Comparison of ENCODE assay signal across 21 cellular contexts in the genomic region with DNA sequence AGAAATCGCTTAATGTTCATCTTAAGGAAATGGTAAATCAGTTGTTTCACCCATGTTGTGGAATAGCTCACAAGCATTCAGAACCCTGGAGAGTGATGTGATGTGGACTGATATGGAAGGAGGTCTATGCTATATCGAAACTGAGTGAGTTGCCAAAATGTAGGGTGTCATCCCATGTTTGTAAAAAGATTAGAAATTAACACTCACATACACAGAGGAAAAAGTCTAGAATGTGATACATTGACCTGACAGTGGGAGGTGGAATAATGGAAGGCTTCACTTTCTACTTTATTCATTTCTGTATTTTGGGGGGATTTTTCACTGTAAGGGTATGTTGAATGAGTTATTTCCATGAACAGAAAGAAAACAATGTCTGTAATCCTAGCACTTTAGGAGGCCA. TPM values are rescaled to one million over a fixed set of nuclear protein-coding genes. Genes with fewer than 3 reads are reported as not detected.
A peak's percentile ranks its signal among the peaks of the same experiment; 100 is the strongest.
DNase-seq lines count a peak whose midpoint lies in the region; ATAC-seq, FAIRE-seq and TF ChIP-seq lines count a peak whose summit lies in the region.
"Had no signal": no experiment of that assay in that cellular context is flagged by ENCODE, and none has a peak within 500 bp of the region (broad histone marks: within the 10 kb centered on the region; RNA-seq: fewer than 3 reads in every experiment).

No MANE protein-coding gene starts in this region.

- intact Hi-C loops in activated naive CD4-positive, alpha-beta T cell treated with anti-CD3 and anti-CD28 coated beads for 36 hours (cut with micrococcal nuclease): loop anchor here (1.0 to 2.0 kb wide), 4 partner anchors 11 to 70 kb away; no protein-coding TSS in a partner anchor
- intact Hi-C loops in K562 (cut with micrococcal nuclease): no loop called here

- H3K27me3 Mint-ChIP-seq in activated naive CD4-positive, alpha-beta T cell treated with anti-CD3 and anti-CD28 coated beads for 36 hours (ENCODE audit: low read depth): no peaks in the 10 kb centered on the region
- peaks cover 57% of the 10 kb centered on the region for H3K27me3 Mint-ChIP-seq in activated naive CD4-positive, alpha-beta T cell treated with anti-CD3 and anti-CD28 coated beads, Interleukin-2, amount 10 ng/mL, durations not matched to agents 7 days and 5 days
- H3K27me3 Mint-ChIP-seq: CD4-positive, alpha-beta T cell had no signal

- no peak for DNase-seq in activated naive CD4-positive, alpha-beta T cell treated with anti-CD3 and anti-CD28 coated beads for 36 hours
- no peak for DNase-seq in activated naive CD4-positive, alpha-beta T cell treated with anti-CD3 and anti-CD28 coated beads, Interleukin-2, amount 10 ng/mL, durations not matched to agents 7 days and 5 days
- no peak for DNase-seq in K562 (ENCODE audit: extremely low read depth in 1 of 4, low spot score in 3 of 4)
- no peak for DNase-seq in NCI-H1092 (lab: John Stamatoyannopoulos, UW)
- no peak for DNase-seq in Ammon's horn (ENCODE audit: low spot score)
- DNase-seq: Caco-2; CD4-positive, alpha-beta T cell; GDM1; H7; Karpas-422; NCI-H1436; NCI-H2029 treated with DMSO at 0.1 percent for 48 hours; NCI-H2171; NCI-H526 had no signal

- peaks cover 25% of the 10 kb centered on the region for H3K4me1 Mint-ChIP-seq in activated naive CD4-positive, alpha-beta T cell treated with anti-CD3 and anti-CD28 coated beads for 36 hours (ENCODE audit: low read depth)
- peaks cover 12% of the 10 kb centered on the region for H3K4me1 Mint-ChIP-seq in activated naive CD4-positive, alpha-beta T cell treated with anti-CD3 and anti-CD28 coated beads, Interleukin-2, amount 10 ng/mL, durations not matched to agents 7 days and 5 days

- TF ChIP-seq CTCF in OCI-LY3 (IDR thresholded peaks at IDR 0.05; ENCODE audit: low read depth, low read length) (no peak), K562 (IDR thresholded peaks at IDR 0.05 in 2 of 3, conservative IDR thresholded peaks at IDR 0.05 in 1 of 3; ENCODE audit: insufficient read depth in 2 of 3, low read depth in 1 of 3, low read length in 3 of 3) (no peak)

- no peak for TF ChIP-seq EP300 in K562 (IDR thresholded peaks at IDR 0.05; ENCODE audit: low read length)

- TF ChIP-seq RAD21 in K562 (CRISPR knock-in tag; conservative IDR thresholded peaks at IDR 0.05 in 1 of 2, IDR thresholded peaks at IDR 0.05 in 1 of 2): no peak

- no peaks in the 10 kb centered on the region for H3K36me3 Mint-ChIP-seq in activated naive CD4-positive, alpha-beta T cell treated with anti-CD3 and anti-CD28 coated beads for 36 hours (ENCODE audit: low read depth)
- no peaks in the 10 kb centered on the region for H3K36me3 Mint-ChIP-seq in activated naive CD4-positive, alpha-beta T cell treated with anti-CD3 and anti-CD28 coated beads, Interleukin-2, amount 10 ng/mL, durations not matched to agents 7 days and 5 days

- H3K36me3 ChIP-seq in OCI-LY3 (replicated peaks; ENCODE audit: low read depth, low read length): peaks cover 6% of the 10 kb centered on the region
- no peaks in the 10 kb centered on the region for H3K36me3 ChIP-seq in K562 (ENCODE audit: control insufficient read depth, insufficient read depth, low read length)

- H3K9ac ChIP-seq in OCI-LY3 (ENCODE audit: low read length) (no peak overlapping the region), K562 (ENCODE audit: insufficient read depth in 1 of 2, low read depth in 2 of 2, low read length in 2 of 2) (no peak overlapping the region)

- H2AFZ ChIP-seq in OCI-LY3 (ENCODE audit: low read depth, low read length): no peak overlapping the region
- no peak overlapping the region for H2AFZ ChIP-seq in K562 (ENCODE audit: low read depth, low read length)

- H3K9me3 ChIP-seq in OCI-LY3 (ENCODE audit: insufficient read depth, low read length) (no peaks in the 10 kb centered on the region), K562 (replicated peaks; ENCODE audit: control insufficient read depth, insufficient read depth, low read depth, low read length) (no peaks in the 10 kb centered on the region)
- H3K9me3 ChIP-seq: Caco-2 had no signal

- H3K27ac ChIP-seq in OCI-LY3 (ENCODE audit: low read length): no peak overlapping the region
- no peak overlapping the region for H3K27ac ChIP-seq in K562 (ENCODE audit: extremely low read depth, low read depth, low read length)
- H3K27ac ChIP-seq: HL-60 had no signal

- H3K9me1 ChIP-seq in K562 (ENCODE audit: control insufficient read depth, insufficient read depth, low read length): no peaks in the 10 kb centered on the region

- WGBS in K562 (ENCODE audit: insufficient coverage, low coverage, missing lambda C conversion rate): 0% methylated on average over 2 of the region's 2 CpGs

- no peak overlapping the region for H3K4me3 Mint-ChIP-seq in activated naive CD4-positive, alpha-beta T cell treated with anti-CD3 and anti-CD28 coated beads for 36 hours
- H3K4me3 Mint-ChIP-seq in activated naive CD4-positive, alpha-beta T cell treated with anti-CD3 and anti-CD28 coated beads, Interleukin-2, amount 10 ng/mL, durations not matched to agents 7 days and 5 days: no peak overlapping the region
- H3K4me3 Mint-ChIP-seq: CD4-positive, alpha-beta T cell had no signal

- BruUV-seq in K562 (replicated peaks; lab: Mats Ljungman, UMichigan): no TSS peak

- H3K4me2 ChIP-seq in OCI-LY3 (ENCODE audit: low read length) (peak overlapping the region; percentile 7; the same call in 1 of the 2 replicates), K562 (ENCODE audit: insufficient read depth, low read length) (no peak overlapping the region)

- H4K20me1 ChIP-seq in OCI-LY3 (ENCODE audit: insufficient read depth, low read length) (no peaks in the 10 kb centered on the region), K562 (replicated peaks; ENCODE audit: control insufficient read depth, insufficient read depth, low read length) (peaks cover 6% of the 10 kb centered on the region; the same call in 1 of the 2 replicates)

- H3K27me3 ChIP-seq in OCI-LY3 (ENCODE audit: low read depth, low read length) (no peaks in the 10 kb centered on the region), K562 (ENCODE audit: control insufficient read depth in 2 of 2, insufficient read depth in 2 of 2, low read length in 2 of 2) (peaks cover 34 to 55% of the 10 kb centered on the region in 2 experiments)

- in situ Hi-C loops in K562 (cut with MboI): no loop called here

- POLR2A ChIA-PET in K562 (lab: Yijun Ruan, JAX): interaction anchor here (0.5 to 1.1 kb wide), 3 partner anchors 11 to 291 kb away, joined by 3 to 4 read pairs (median 3); no protein-coding TSS in a partner anchor

- H3K4me3 ChIP-seq in OCI-LY3 (ENCODE audit: low read length): no peak overlapping the region
- H3K4me3 ChIP-seq in K562: no peak overlapping the region

- no peaks in the 10 kb centered on the region for H3K9me3 Mint-ChIP-seq in activated naive CD4-positive, alpha-beta T cell treated with anti-CD3 and anti-CD28 coated beads for 36 hours
- H3K9me3 Mint-ChIP-seq in activated naive CD4-positive, alpha-beta T cell treated with anti-CD3 and anti-CD28 coated beads, Interleukin-2, amount 10 ng/mL, durations not matched to agents 7 days and 5 days: no peaks in the 10 kb centered on the region
- H3K9me3 Mint-ChIP-seq: CD4-positive, alpha-beta T cell had no signal

- CTCF ChIA-PET in activated naive CD4-positive, alpha-beta T cell treated with anti-CD3 and anti-CD28 coated beads for 36 hours (lab: Charles Lee): interaction anchor here (0.9 to 1.8 kb wide), 5 partner anchors 12 to 322 kb away, joined by 3 to 6 read pairs (median 3); a partner anchor contains a TSS
- CTCF ChIA-PET in activated naive CD4-positive, alpha-beta T cell treated with anti-CD3 and anti-CD28 coated beads, Interleukin-2, amount 10 ng/mL, durations not matched to agents 7 days and 5 days (lab: Charles Lee): no interaction called here
- CTCF ChIA-PET in K562 (lab: Yijun Ruan, JAX; ENCODE audit: low intra/inter-chr PET ratio): no interaction called here

- no peak for FAIRE-seq in K562 (lab: Jason Lieb, UNC)

- no peaks in the 10 kb centered on the region for H3K79me2 ChIP-seq in OCI-LY3 (ENCODE audit: low read length)
- H3K79me2 ChIP-seq in K562 (ENCODE audit: control insufficient read depth, insufficient read depth, low read length): no peaks in the 10 kb centered on the region

- peak overlapping the region; percentile 67 for H3K27ac Mint-ChIP-seq in activated naive CD4-positive, alpha-beta T cell treated with anti-CD3 and anti-CD28 coated beads for 36 hours
- H3K27ac Mint-ChIP-seq in activated naive CD4-positive, alpha-beta T cell treated with anti-CD3 and anti-CD28 coated beads, Interleukin-2, amount 10 ng/mL, durations not matched to agents 7 days and 5 days: no peak overlapping the region
- H3K27ac Mint-ChIP-seq: CD4-positive, alpha-beta T cell had no signal

- peaks cover 26% of the 10 kb centered on the region for H3K4me1 ChIP-seq in OCI-LY3 (ENCODE audit: low read length)
- H3K4me1 ChIP-seq in K562 (replicated peaks in 1 of 2; ENCODE audit: control insufficient read depth in 2 of 2, insufficient read depth in 2 of 2, low read length in 2 of 2): peaks cover 0 to 4% of the 10 kb centered on the region in 2 experiments; a peak in 2 of 5 replicates

- no peak for ATAC-seq in K562
- ATAC-seq in SK-N-SH treated with all-trans-retinoic acid at 6 μM for 48 hours: no peak

- TF ChIP-seq POLR2A in K562 (conservative IDR thresholded peaks at IDR 0.05): no peak

RNA-seq across cellular contexts. Expression of a gene that starts 4.7 kb away (rescaled TPM):
- not detected for total RNA-seq in activated naive CD4-positive, alpha-beta T cell treated with anti-CD3 and anti-CD28 coated beads for 36 hours
- not detected in 2 replicates for total RNA-seq in K562 (2011; cell fraction: chromatin; rRNA removed; ENCODE audit: low replicate concordance)
- total RNA-seq in K562 (2011; cell fraction: nucleolus; rRNA removed): not detected in 2 replicates
- not detected in 2 replicates for total RNA-seq in K562 (2011; cell fraction: nucleoplasm; rRNA removed)
- not detected in 2 replicates for total RNA-seq in K562 (2014; rRNA removed)
- not detected in 2 replicates for total RNA-seq in K562 (2014; rRNA removed; fragmentation: Illumina TruSeq; extraction: Trizol)
- not detected in 2 replicates for total RNA-seq in K562 (2015; rRNA removed; fragmentation: Illumina TruSeq; extraction: Trizol)
- not detected in 2 replicates for total RNA-seq in K562 (2021)
- not detected in 2 replicates for polyA plus RNA-seq in K562 (2011; rRNA removed)
- polyA plus RNA-seq in K562 (2011; cell fraction: cytosol; rRNA removed): not detected in 2 replicates
- not detected in 2 replicates for polyA plus RNA-seq in K562 (2011; cell fraction: nucleus; rRNA removed)
- not detected in 2 replicates for polyA plus RNA-seq in K562 (2012)
- not detected in 2 replicates for polyA plus RNA-seq in K562 (2014; fragmentation: Illumina TruSeq; extraction: Trizol)
- polyA plus RNA-seq in K562 (2014; fragmentation: Nextera tagmentation; extraction: Ambion mirVana): not detected
- not detected in 2 replicates for polyA plus RNA-seq in K562 (2014; rRNA removed)
- not detected in 2 replicates for polyA minus RNA-seq in K562 (2011; rRNA and poly(A)+ RNA removed)
- not detected in 2 replicates for polyA minus RNA-seq in K562 (2011; cell fraction: cytosol; rRNA and poly(A)+ RNA removed)
- polyA minus RNA-seq in K562 (2011; cell fraction: nucleus; rRNA and poly(A)+ RNA removed): not detected in 2 replicates
- total RNA-seq: Caco-2; CD4-positive, alpha-beta T cell; Daoy; H7; HT1080; MCF 10A had no signal
- polyA plus RNA-seq: BJ had no signal

RNA-seq across cellular contexts. Expression of a gene that starts 9.6 kb away (rescaled TPM):
- not detected for total RNA-seq in activated naive CD4-positive, alpha-beta T cell treated with anti-CD3 and anti-CD28 coated beads for 36 hours
- not detected in 2 replicates for total RNA-seq in K562 (2011; cell fraction: chromatin; rRNA removed; ENCODE audit: low replicate concordance)
- total RNA-seq in K562 (2011; cell fraction: nucleolus; rRNA removed): not detected in 2 replicates
- total RNA-seq in K562 (2011; cell fraction: nucleoplasm; rRNA removed): not detected in 2 replicates
- total RNA-seq in K562 (2014; rRNA removed) (not detected in 2 replicates), K562 (2014; rRNA removed; fragmentation: Illumina TruSeq; extraction: Trizol) (not detected in 2 replicates), K562 (2015; rRNA removed; fragmentation: Illumina TruSeq; extraction: Trizol) (not detected in 2 replicates), K562 (2021) (not detected in 2 replicates)
- polyA plus RNA-seq in K562 (2011; rRNA removed) (not detected in 2 replicates), K562 (2014; fragmentation: Illumina TruSeq; extraction: Trizol) (not detected in 2 replicates), K562 (2014; fragmentation: Nextera tagmentation; extraction: Ambion mirVana) (not detected), K562 (2014; rRNA removed) (not detected in 2 replicates)
- polyA plus RNA-seq in K562 (2011; cell fraction: cytosol; rRNA removed): not detected in 2 replicates
- not detected in 2 replicates for polyA plus RNA-seq in K562 (2011; cell fraction: nucleus; rRNA removed)
- not detected in 2 replicates for polyA plus RNA-seq in K562 (2012)
- polyA minus RNA-seq in K562 (2011; rRNA and poly(A)+ RNA removed): not detected in 2 replicates
- polyA minus RNA-seq in K562 (2011; cell fraction: cytosol; rRNA and poly(A)+ RNA removed): not detected in 2 replicates
- not detected in 2 replicates for polyA minus RNA-seq in K562 (2011; cell fraction: nucleus; rRNA and poly(A)+ RNA removed)
- total RNA-seq: Caco-2; CD4-positive, alpha-beta T cell; Daoy; H7; HT1080; MCF 10A had no signal
- polyA plus RNA-seq: BJ had no signal

RNA-seq across cellular contexts. Expression of a gene that starts 12.4 kb away (rescaled TPM):
- total RNA-seq in activated naive CD4-positive, alpha-beta T cell treated with anti-CD3 and anti-CD28 coated beads for 36 hours: not detected
- not detected in 2 replicates for total RNA-seq in K562 (2011; cell fraction: chromatin; rRNA removed; ENCODE audit: low replicate concordance)
- total RNA-seq in K562 (2011; cell fraction: nucleolus; rRNA removed): not detected in 2 replicates
- total RNA-seq in K562 (2011; cell fraction: nucleoplasm; rRNA removed): not detected in 2 replicates
- total RNA-seq in K562 (2014; rRNA removed) (not detected in 2 replicates), K562 (2014; rRNA removed; fragmentation: Illumina TruSeq; extraction: Trizol) (not detected in 2 replicates), K562 (2015; rRNA removed; fragmentation: Illumina TruSeq; extraction: Trizol) (not detected in 2 replicates), K562 (2021) (not detected in 2 replicates)
- polyA plus RNA-seq in K562 (2011; rRNA removed) (not detected in 2 replicates), K562 (2014; fragmentation: Illumina TruSeq; extraction: Trizol) (not detected in 2 replicates), K562 (2014; fragmentation: Nextera tagmentation; extraction: Ambion mirVana) (not detected), K562 (2014; rRNA removed) (not detected in 2 replicates)
- polyA plus RNA-seq in K562 (2011; cell fraction: cytosol; rRNA removed): not detected in 2 replicates
- not detected in 2 replicates for polyA plus RNA-seq in K562 (2011; cell fraction: nucleus; rRNA removed)
- polyA plus RNA-seq in K562 (2012): not detected in 2 replicates
- polyA minus RNA-seq in K562 (2011; rRNA and poly(A)+ RNA removed): not detected in 2 replicates
- polyA minus RNA-seq in K562 (2011; cell fraction: cytosol; rRNA and poly(A)+ RNA removed): not detected in 2 replicates
- not detected in 2 replicates for polyA minus RNA-seq in K562 (2011; cell fraction: nucleus; rRNA and poly(A)+ RNA removed)
- total RNA-seq: Caco-2; CD4-positive, alpha-beta T cell; Daoy; H7; HT1080; MCF 10A had no signal
- polyA plus RNA-seq: BJ had no signal

RNA-seq across cellular contexts. Expression of a gene that starts 16.7 kb away (rescaled TPM):
- total RNA-seq in activated naive CD4-positive, alpha-beta T cell treated with anti-CD3 and anti-CD28 coated beads for 36 hours: not detected
- total RNA-seq in K562 (2011; cell fraction: chromatin; rRNA removed; ENCODE audit: low replicate concordance): not detected in 2 replicates
- not detected in 2 replicates for total RNA-seq in K562 (2011; cell fraction: nucleolus; rRNA removed)
- total RNA-seq in K562 (2011; cell fraction: nucleoplasm; rRNA removed): not detected in 2 replicates
- total RNA-seq in K562 (2014; rRNA removed) (not detected in 2 replicates), K562 (2014; rRNA removed; fragmentation: Illumina TruSeq; extraction: Trizol) (not detected in 2 replicates), K562 (2015; rRNA removed; fragmentation: Illumina TruSeq; extraction: Trizol) (not detected in 2 replicates), K562 (2021) (not detected in 2 replicates)
- polyA plus RNA-seq in K562 (2011; rRNA removed) (not detected in 2 replicates), K562 (2014; fragmentation: Illumina TruSeq; extraction: Trizol) (not detected in 2 replicates), K562 (2014; fragmentation: Nextera tagmentation; extraction: Ambion mirVana) (not detected), K562 (2014; rRNA removed) (not detected in 2 replicates)
- not detected in 2 replicates for polyA plus RNA-seq in K562 (2011; cell fraction: cytosol; rRNA removed)
- not detected in 2 replicates for polyA plus RNA-seq in K562 (2011; cell fraction: nucleus; rRNA removed)
- not detected in 2 replicates for polyA plus RNA-seq in K562 (2012)
- not detected in 2 replicates for polyA minus RNA-seq in K562 (2011; rRNA and poly(A)+ RNA removed)
- not detected in 2 replicates for polyA minus RNA-seq in K562 (2011; cell fraction: cytosol; rRNA and poly(A)+ RNA removed)
- not detected in 2 replicates for polyA minus RNA-seq in K562 (2011; cell fraction: nucleus; rRNA and poly(A)+ RNA removed)
- total RNA-seq: Caco-2; CD4-positive, alpha-beta T cell; Daoy; H7; HT1080; MCF 10A had no signal
- polyA plus RNA-seq: BJ had no signal

RNA-seq across cellular contexts. Expression of a gene that starts 29.8 kb away (rescaled TPM):
- total RNA-seq in activated naive CD4-positive, alpha-beta T cell treated with anti-CD3 and anti-CD28 coated beads for 36 hours: 10 to 100 TPM; 45.1 to 45.6 TPM
- 6.9 and 32.4 TPM in 2 replicates for total RNA-seq in K562 (2011; cell fraction: chromatin; rRNA removed; ENCODE audit: low replicate concordance)
- 49.0 and 69.4 TPM in 2 replicates for total RNA-seq in K562 (2011; cell fraction: nucleolus; rRNA removed)
- total RNA-seq in K562 (2011; cell fraction: nucleoplasm; rRNA removed): 25.5 and 31.5 TPM in 2 replicates
- total RNA-seq in K562 (2014; rRNA removed): 2.9 and 3.3 TPM in 2 replicates
- 0.29 and 0.44 TPM in 2 replicates for total RNA-seq in K562 (2014; rRNA removed; fragmentation: Illumina TruSeq; extraction: Trizol)
- 1.8 and 2.3 TPM in 2 replicates for total RNA-seq in K562 (2015; rRNA removed; fragmentation: Illumina TruSeq; extraction: Trizol)
- 7.1 and 7.5 TPM in 2 replicates for total RNA-seq in K562 (2021)
- polyA plus RNA-seq in K562 (2011; rRNA removed): 3.8 and 6.4 TPM in 2 replicates
- 11.2 and 23.7 TPM in 2 replicates for polyA plus RNA-seq in K562 (2011; cell fraction: cytosol; rRNA removed)
- 30.0 and 38.3 TPM in 2 replicates for polyA plus RNA-seq in K562 (2011; cell fraction: nucleus; rRNA removed)
- polyA plus RNA-seq in K562 (2012): 8.5 and 19.6 TPM in 2 replicates
- polyA plus RNA-seq in K562 (2014; fragmentation: Illumina TruSeq; extraction: Trizol): 1.1 and 1.4 TPM in 2 replicates
- under 1 TPM; 0.04 to 0.10 TPM for polyA plus RNA-seq in K562 (2014; fragmentation: Nextera tagmentation; extraction: Ambion mirVana)
- polyA plus RNA-seq in K562 (2014; rRNA removed): 6.2 and 7.2 TPM in 2 replicates
- 1.2 and 1.6 TPM in 2 replicates for polyA minus RNA-seq in K562 (2011; rRNA and poly(A)+ RNA removed)
- 6.1 and 17.1 TPM in 2 replicates for polyA minus RNA-seq in K562 (2011; cell fraction: cytosol; rRNA and poly(A)+ RNA removed)
- polyA minus RNA-seq in K562 (2011; cell fraction: nucleus; rRNA and poly(A)+ RNA removed): 33.7 and 41.5 TPM in 2 replicates
